In the genomic region with DNA sequence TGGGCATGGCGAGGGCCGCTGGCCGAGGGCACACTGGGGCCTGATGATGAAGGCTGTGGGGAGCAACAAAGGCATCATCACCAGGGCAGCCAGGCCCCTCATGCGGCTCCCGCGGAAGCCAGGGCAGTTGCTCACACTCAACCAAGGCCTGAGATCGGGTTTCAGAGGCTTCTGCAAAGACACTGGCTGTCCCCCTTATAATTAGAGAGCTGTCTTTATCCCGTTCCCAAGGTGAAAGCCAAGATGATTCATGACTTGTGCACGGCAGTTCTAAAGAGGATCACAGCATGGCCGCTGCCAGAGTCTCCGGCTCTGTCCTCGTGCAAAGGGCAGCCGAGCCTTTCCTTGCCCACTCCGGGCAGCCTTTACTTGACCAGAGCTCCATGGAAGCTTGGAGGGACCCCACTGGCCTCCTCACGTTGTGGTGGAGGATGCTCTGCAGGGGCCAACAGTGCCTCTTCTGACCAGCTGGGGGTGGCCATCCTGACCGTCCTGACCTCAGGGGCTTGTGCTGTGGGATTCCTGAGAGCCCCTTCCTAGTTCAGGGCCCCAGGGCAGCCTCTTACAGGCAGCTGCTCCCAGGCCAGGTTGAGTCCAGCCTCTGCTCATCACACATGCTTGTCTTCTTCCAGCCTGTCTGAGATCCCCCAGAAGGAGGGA, we compare ENCODE assay signal across 1 cellular context.
TF ChIP-seq lines count a peak whose summit lies in the region.

No MANE protein-coding gene starts in this region.

TF ChIP-seq in GM23338, 12 proteins besides CTCF, POLR2A, EP300 and RAD21 (continued from another document):
- TF ChIP-seq, protein P1, sequence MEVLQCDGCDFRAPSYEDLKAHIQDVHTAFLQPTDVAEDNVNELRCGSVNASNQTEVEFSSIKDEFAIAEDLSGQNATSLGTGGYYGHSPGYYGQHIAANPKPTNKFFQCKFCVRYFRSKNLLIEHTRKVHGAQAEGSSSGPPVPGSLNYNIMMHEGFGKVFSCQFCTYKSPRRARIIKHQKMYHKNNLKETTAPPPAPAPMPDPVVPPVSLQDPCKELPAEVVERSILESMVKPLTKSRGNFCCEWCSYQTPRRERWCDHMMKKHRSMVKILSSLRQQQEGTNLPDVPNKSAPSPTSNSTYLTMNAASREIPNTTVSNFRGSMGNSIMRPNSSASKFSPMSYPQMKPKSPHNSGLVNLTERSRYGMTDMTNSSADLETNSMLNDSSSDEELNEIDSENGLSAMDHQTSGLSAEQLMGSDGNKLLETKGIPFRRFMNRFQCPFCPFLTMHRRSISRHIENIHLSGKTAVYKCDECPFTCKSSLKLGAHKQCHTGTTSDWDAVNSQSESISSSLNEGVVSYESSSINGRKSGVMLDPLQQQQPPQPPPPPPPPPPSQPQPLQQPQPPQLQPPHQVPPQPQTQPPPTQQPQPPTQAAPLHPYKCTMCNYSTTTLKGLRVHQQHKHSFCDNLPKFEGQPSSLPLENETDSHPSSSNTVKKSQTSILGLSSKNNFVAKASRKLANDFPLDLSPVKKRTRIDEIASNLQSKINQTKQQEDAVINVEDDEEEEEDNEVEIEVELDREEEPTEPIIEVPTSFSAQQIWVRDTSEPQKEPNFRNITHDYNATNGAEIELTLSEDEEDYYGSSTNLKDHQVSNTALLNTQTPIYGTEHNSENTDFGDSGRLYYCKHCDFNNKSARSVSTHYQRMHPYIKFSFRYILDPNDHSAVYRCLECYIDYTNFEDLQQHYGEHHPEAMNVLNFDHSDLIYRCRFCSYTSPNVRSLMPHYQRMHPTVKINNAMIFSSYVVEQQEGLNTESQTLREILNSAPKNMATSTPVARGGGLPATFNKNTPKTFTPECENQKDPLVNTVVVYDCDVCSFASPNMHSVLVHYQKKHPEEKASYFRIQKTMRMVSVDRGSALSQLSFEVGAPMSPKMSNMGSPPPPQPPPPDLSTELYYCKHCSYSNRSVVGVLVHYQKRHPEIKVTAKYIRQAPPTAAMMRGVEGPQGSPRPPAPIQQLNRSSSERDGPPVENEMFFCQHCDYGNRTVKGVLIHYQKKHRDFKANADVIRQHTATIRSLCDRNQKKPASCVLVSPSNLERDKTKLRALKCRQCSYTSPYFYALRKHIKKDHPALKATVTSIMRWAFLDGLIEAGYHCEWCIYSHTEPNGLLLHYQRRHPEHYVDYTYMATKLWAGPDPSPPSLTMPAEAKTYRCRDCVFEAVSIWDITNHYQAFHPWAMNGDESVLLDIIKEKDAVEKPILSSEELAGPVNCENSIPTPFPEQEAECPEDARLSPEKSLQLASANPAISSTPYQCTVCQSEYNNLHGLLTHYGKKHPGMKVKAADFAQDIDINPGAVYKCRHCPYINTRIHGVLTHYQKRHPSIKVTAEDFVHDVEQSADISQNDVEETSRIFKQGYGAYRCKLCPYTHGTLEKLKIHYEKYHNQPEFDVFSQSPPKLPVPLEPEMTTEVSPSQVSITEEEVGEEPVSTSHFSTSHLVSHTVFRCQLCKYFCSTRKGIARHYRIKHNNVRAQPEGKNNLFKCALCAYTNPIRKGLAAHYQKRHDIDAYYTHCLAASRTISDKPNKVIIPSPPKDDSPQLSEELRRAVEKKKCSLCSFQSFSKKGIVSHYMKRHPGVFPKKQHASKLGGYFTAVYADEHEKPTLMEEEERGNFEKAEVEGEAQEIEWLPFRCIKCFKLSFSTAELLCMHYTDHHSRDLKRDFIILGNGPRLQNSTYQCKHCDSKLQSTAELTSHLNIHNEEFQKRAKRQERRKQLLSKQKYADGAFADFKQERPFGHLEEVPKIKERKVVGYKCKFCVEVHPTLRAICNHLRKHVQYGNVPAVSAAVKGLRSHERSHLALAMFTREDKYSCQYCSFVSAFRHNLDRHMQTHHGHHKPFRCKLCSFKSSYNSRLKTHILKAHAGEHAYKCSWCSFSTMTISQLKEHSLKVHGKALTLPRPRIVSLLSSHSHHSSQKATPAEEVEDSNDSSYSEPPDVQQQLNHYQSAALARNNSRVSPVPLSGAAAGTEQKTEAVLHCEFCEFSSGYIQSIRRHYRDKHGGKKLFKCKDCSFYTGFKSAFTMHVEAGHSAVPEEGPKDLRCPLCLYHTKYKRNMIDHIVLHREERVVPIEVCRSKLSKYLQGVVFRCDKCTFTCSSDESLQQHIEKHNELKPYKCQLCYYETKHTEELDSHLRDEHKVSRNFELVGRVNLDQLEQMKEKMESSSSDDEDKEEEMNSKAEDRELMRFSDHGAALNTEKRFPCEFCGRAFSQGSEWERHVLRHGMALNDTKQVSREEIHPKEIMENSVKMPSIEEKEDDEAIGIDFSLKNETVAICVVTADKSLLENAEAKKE (CRISPR knock-in tag; IDR thresholded peaks at IDR 0.05) = no peak
- no peak for TF ChIP-seq ZNF114 (CRISPR knock-in tag; IDR thresholded peaks at IDR 0.05)
- TF ChIP-seq EZH2phosphoT487 (IDR thresholded peaks at IDR 0.05; ENCODE audit: unreplicated experiment) = no peak
- TF ChIP-seq JUNB (IDR thresholded peaks at IDR 0.05; ENCODE audit: unreplicated experiment) = no peak
- TF ChIP-seq STAT1 (IDR thresholded peaks at IDR 0.05; ENCODE audit: unreplicated experiment) = no peak
